8 cellular contexts compared by ENCODE assay signal in genomic region chr17:50947844-50948514, GRCh38.
DNase-seq lines count a peak whose midpoint lies in the region; ATAC-seq and TF ChIP-seq lines count a peak whose summit lies in the region.

No MANE protein-coding gene starts in this region.

- H2AFZ ChIP-seq in smooth muscle cell (ENCODE audit: low read depth) = no peak overlapping the region

- 87% methylated on average over 14 of the region's 14 CpGs for WGBS in smooth muscle cell (ENCODE audit: low lambda C conversion rate)

- no peak for TF ChIP-seq CTCF in HEK293 (tag by site-specific recombination; IDR thresholded peaks at IDR 0.05)
- no peak for TF ChIP-seq CTCF in left ventricle myocardium inferior (IDR thresholded peaks at IDR 0.05; ENCODE audit: borderline replicate concordance)
- TF ChIP-seq CTCF in smooth muscle cell (IDR thresholded peaks at IDR 0.05; ENCODE audit: borderline replicate concordance, insufficient read depth, poor library complexity, severe bottlenecking) = no peak

- H3K36me3 ChIP-seq in HEK293 (ENCODE audit: control insufficient read depth in 2 of 2, insufficient read depth in 1 of 2, low read length in 2 of 2) = no peaks in the 10 kb centered on the region
- no peaks in the 10 kb centered on the region for H3K36me3 ChIP-seq in left ventricle myocardium inferior
- no peaks in the 10 kb centered on the region for H3K36me3 ChIP-seq in smooth muscle cell (ENCODE audit: low read depth)

- H3K79me2 ChIP-seq in smooth muscle cell (ENCODE audit: low read depth) = no peaks in the 10 kb centered on the region

- H3K9me3 ChIP-seq in HEK293 (ENCODE audit: control insufficient read depth, insufficient read depth, low read depth, low read length) = no peaks in the 10 kb centered on the region
- H3K9me3 ChIP-seq in left ventricle myocardium inferior (replicated peaks) = no peaks in the 10 kb centered on the region
- no peaks in the 10 kb centered on the region for H3K9me3 ChIP-seq in smooth muscle cell (replicated peaks; ENCODE audit: low read depth)

- DNase-seq in SHP77 treated with DMSO at 0.1 percent for 48 hours (lab: John Stamatoyannopoulos, UW) = peak; percentile 61
- peak; percentile 65 for DNase-seq in left ventricle myocardium inferior
- no peak for DNase-seq in smooth muscle cell (lab: John Stamatoyannopoulos, UW; ENCODE audit: unreplicated experiment)
- DNase-seq in epidermal melanocyte (ENCODE audit: insufficient read length, low spot score) = no peak

- intact Hi-C loops in left ventricle myocardium inferior (cut with micrococcal nuclease) = no loop called here

- CTCF ChIA-PET in HEK293 (lab: Yijun Ruan, JAX) = interaction anchor here (0.6 to 12.1 kb wide), 11 partner anchors 9 to 165 kb away, joined by 3 to 329 read pairs (median 4); partner anchors contain the start of gene TOB1

- H3K4me1 ChIP-seq in HEK293 (ENCODE audit: control insufficient read depth, insufficient read depth, low read length) (peaks cover 8% of the 10 kb centered on the region), left ventricle myocardium inferior (peaks cover 67% of the 10 kb centered on the region), smooth muscle cell (ENCODE audit: low read depth) (peaks cover 27% of the 10 kb centered on the region)

- H3K27me3 ChIP-seq in left ventricle myocardium inferior (ENCODE audit: low read depth) = no peaks in the 10 kb centered on the region
- H3K27me3 ChIP-seq in smooth muscle cell (ENCODE audit: low read depth) = no peaks in the 10 kb centered on the region

- ATAC-seq in GM21723 (IDR thresholded peaks at IDR 0.05; ENCODE audit: unreplicated experiment) (no peak), HG03095 (IDR thresholded peaks at IDR 0.05; ENCODE audit: unreplicated experiment) (no peak), HG02852 (IDR thresholded peaks at IDR 0.05; ENCODE audit: unreplicated experiment) (no peak)

- H3K4me3 ChIP-seq in HEK293 (ENCODE audit: low read depth, low read length) (no peak overlapping the region), left ventricle myocardium inferior (no peak overlapping the region), smooth muscle cell (no peak overlapping the region)

- peaks cover 4% of the 10 kb centered on the region for H3F3A ChIP-seq in smooth muscle cell (ENCODE audit: low read depth)

- no peaks in the 10 kb centered on the region for H4K20me1 ChIP-seq in smooth muscle cell (ENCODE audit: low read depth)

- no peak overlapping the region for H3K4me2 ChIP-seq in smooth muscle cell

- H3K9ac ChIP-seq in smooth muscle cell (ENCODE audit: low read depth) = no peak overlapping the region

- POLR2A ChIA-PET in HEK293 (lab: Yijun Ruan, JAX) = interaction anchor here (3.2 kb wide), 1 partner anchor 82 kb away, joined by 61 read pairs; the partner anchor contains the start of gene TOB1

- H3K27ac ChIP-seq in HEK293 (ENCODE audit: extremely low read depth, low read depth, low read length) (no peak overlapping the region; the same call in 1 of the 2 replicates), left ventricle myocardium inferior (replicated peaks) (peak overlapping the region; percentile 92), smooth muscle cell (ENCODE audit: low read depth) (peak overlapping the region; percentile 85)

TF ChIP-seq in HEK293, 187 proteins besides CTCF, POLR2A, EP300 and RAD21:
- 0 out of 2 replicates have a peak, but pooled peaks have one; percentile 44 for TF ChIP-seq ZBTB48 (tag by site-specific recombination; IDR thresholded peaks at IDR 0.05)
- no peak for TF ChIP-seq ZNF433 (tag by site-specific recombination; IDR thresholded peaks at IDR 0.05; ENCODE audit: low read depth)
- peak; percentile 23; the same call in 1 of the 2 replicates for TF ChIP-seq ZNF585B (tag by site-specific recombination; IDR thresholded peaks at IDR 0.05)
- no peak for TF ChIP-seq MZF1 (tag by site-specific recombination; IDR thresholded peaks at IDR 0.05; ENCODE audit: borderline replicate concordance)
- 0 out of 2 replicates have a peak, but pooled peaks have one; percentile 11 for TF ChIP-seq FEZF1 (tag by site-specific recombination; IDR thresholded peaks at IDR 0.05)

Comparison
In these comparisons a context has a peak if more than half of its experiments do, and no peak if none do; other contexts are left out.
1. DNase-seq: peak in SHP77 treated with DMSO at 0.1 percent for 48 hours (single experiment) and left ventricle myocardium inferior (single experiment); none in smooth muscle cell (single experiment) and epidermal melanocyte (single experiment).